In genomic region chr11:70306586-70307033, GRCh38 we compare ENCODE assay signal across 18 cellular contexts. TPM values are rescaled to one million over a fixed set of nuclear protein-coding genes. Genes with fewer than 3 reads are reported as not detected.
DNase-seq lines count a peak whose midpoint lies in the region; ATAC-seq and TF ChIP-seq lines count a peak whose summit lies in the region.
"Had no signal": no experiment of that assay in that cellular context is flagged by ENCODE, and none has a peak within 500 bp of the region (broad histone marks: within the 10 kb centered on the region; RNA-seq: fewer than 3 reads in every experiment).

No MANE protein-coding gene starts in this region.

- peaks cover 23% of the 10 kb centered on the region for H3K4me1 ChIP-seq in RWPE2 (ENCODE audit: insufficient read depth, poor library complexity, severe bottlenecking)
- H3K4me1 ChIP-seq in smooth muscle cell (ENCODE audit: low read depth), result no peaks in the 10 kb centered on the region

- H3F3A ChIP-seq in smooth muscle cell (ENCODE audit: low read depth), result no peaks in the 10 kb centered on the region

- H2AFZ ChIP-seq in smooth muscle cell (ENCODE audit: low read depth), result no peak overlapping the region

- H4K20me1 ChIP-seq in smooth muscle cell (ENCODE audit: low read depth), result peaks cover 81% of the 10 kb centered on the region

- H3K27ac ChIP-seq in RWPE2 (ENCODE audit: poor library complexity, severe bottlenecking) (peak overlapping the region; percentile 49), smooth muscle cell (ENCODE audit: low read depth) (no peak overlapping the region)
- H3K27ac ChIP-seq: cardiac muscle cell had no signal

- 86% methylated on average over 4 of the region's 4 CpGs for WGBS in smooth muscle cell (ENCODE audit: low lambda C conversion rate)

- peak overlapping the region; percentile 1 for H3K4me2 ChIP-seq in smooth muscle cell

- DNase-seq in NCI-H748 (lab: John Stamatoyannopoulos, UW; ENCODE audit: unreplicated experiment) (peak; percentile 24), NCI-H748 treated with DMSO at 0.1 percent for 48 hours (lab: John Stamatoyannopoulos, UW) (no peak), RWPE2 (ENCODE audit: low spot score) (no peak), epithelial cell of esophagus (ENCODE audit: low read depth) (peak; percentile 26), smooth muscle cell (lab: John Stamatoyannopoulos, UW; ENCODE audit: unreplicated experiment) (no peak), OCI-M2 (lab: John Stamatoyannopoulos, UW; ENCODE audit: unreplicated experiment) (no peak)
- no peak for DNase-seq in effector CD4-positive, alpha-beta T cell
- DNase-seq: activated CD4-positive, alpha-beta T cell treated with anti-CD3 and anti-CD28 coated beads, Interleukin-2, amount 50 U/mL, for 4 hours; activated T-cell treated with anti-CD3 and anti-CD28 coated beads, Interleukin-2, amount 50 U/mL, for 24 hours; DMS79 treated with DMSO at 0.1 percent for 48 hours; effector memory CD8-positive, alpha-beta T cell; foreskin melanocyte; MV-4-11; NCI-H2171 had no signal

- H3K9me3 ChIP-seq in RWPE2 (ENCODE audit: severe bottlenecking) (no peaks in the 10 kb centered on the region), smooth muscle cell (replicated peaks; ENCODE audit: low read depth) (no peaks in the 10 kb centered on the region)

- no peak overlapping the region for H3K9ac ChIP-seq in smooth muscle cell (ENCODE audit: low read depth)

- peaks cover 68% of the 10 kb centered on the region for H3K79me2 ChIP-seq in smooth muscle cell (ENCODE audit: low read depth)

- H3K27me3 ChIP-seq in RWPE2 (ENCODE audit: insufficient read depth, poor library complexity, severe bottlenecking) (no peaks in the 10 kb centered on the region), smooth muscle cell (ENCODE audit: low read depth) (no peaks in the 10 kb centered on the region)
- H3K27me3 ChIP-seq: cardiac muscle cell had no signal

- no peak overlapping the region for H3K4me3 ChIP-seq in RWPE2 (ENCODE audit: severe bottlenecking)
- no peak overlapping the region for H3K4me3 ChIP-seq in epithelial cell of esophagus (ENCODE audit: low read length)
- H3K4me3 ChIP-seq in smooth muscle cell, result no peak overlapping the region
- H3K4me3 ChIP-seq: cardiac muscle cell, SK-N-MC had no signal

- TF ChIP-seq CTCF in RWPE2 (IDR thresholded peaks at IDR 0.05; ENCODE audit: poor library complexity, severe bottlenecking), result no peak
- no peak for TF ChIP-seq CTCF in epithelial cell of esophagus (IDR thresholded peaks at IDR 0.05; ENCODE audit: insufficient read depth, low read depth, low read length, missing control alignments)
- TF ChIP-seq CTCF in smooth muscle cell (IDR thresholded peaks at IDR 0.05; ENCODE audit: borderline replicate concordance, insufficient read depth, poor library complexity, severe bottlenecking), result no peak

- H3K36me3 ChIP-seq in RWPE2 (ENCODE audit: low read depth) (peaks cover 10% of the 10 kb centered on the region), smooth muscle cell (ENCODE audit: low read depth) (no peaks in the 10 kb centered on the region)
- H3K36me3 ChIP-seq: cardiac muscle cell had no signal

- ATAC-seq in RWPE2 (ENCODE audit: low read depth), result peak; percentile 69
- no peak for ATAC-seq in HG02642 (IDR thresholded peaks at IDR 0.05; ENCODE audit: poor library complexity, unreplicated experiment)
- ATAC-seq: effector memory CD8-positive, alpha-beta T cell; HCT116 had no signal

RNA-seq across cellular contexts. Expression of gene PPFIA1, which starts 36.1 kb away (rescaled TPM):
- total RNA-seq in smooth muscle cell, result 31.5 and 48.2 TPM in 2 replicates
- 23.8 and 33.8 TPM in 2 replicates for polyA plus RNA-seq in smooth muscle cell

Comparison
In these comparisons a context has a peak if more than half of its experiments do, and no peak if none do; other contexts are left out.
1. DNase-seq: peak in NCI-H748 (single experiment) and epithelial cell of esophagus (single experiment); none in NCI-H748 treated with DMSO at 0.1 percent for 48 hours (single experiment), RWPE2 (single experiment), smooth muscle cell (single experiment), OCI-M2 (single experiment) and effector CD4-positive, alpha-beta T cell (single experiment).